14 cellular contexts compared by ENCODE assay signal in genomic region chr11:65983589-65983987, GRCh38. TPM values are rescaled to one million over a fixed set of nuclear protein-coding genes. Genes with fewer than 3 reads are reported as not detected.
DNase-seq lines count a peak whose midpoint lies in the region; FAIRE-seq and TF ChIP-seq lines count a peak whose summit lies in the region.
"Had no signal": no experiment of that assay in that cellular context is flagged by ENCODE, and none has a peak within 500 bp of the region (broad histone marks: within the 10 kb centered on the region; RNA-seq: fewer than 3 reads in every experiment).

No MANE protein-coding gene starts in this region.

- no peaks in the 10 kb centered on the region for H3K9me3 Mint-ChIP-seq in chondrocyte (ENCODE audit: low read depth)
- H3K9me3 Mint-ChIP-seq: CD8-positive, alpha-beta memory T cell had no signal

- H3K9me3 ChIP-seq in colonic mucosa: no peaks in the 10 kb centered on the region
- no peaks in the 10 kb centered on the region for H3K9me3 ChIP-seq in tibial nerve

- H3K4me1 Mint-ChIP-seq in chondrocyte (ENCODE audit: low read depth): peaks cover 8% of the 10 kb centered on the region
- H3K4me1 Mint-ChIP-seq: CD8-positive, alpha-beta memory T cell had no signal

- H3K36me3 ChIP-seq in colonic mucosa (no peaks in the 10 kb centered on the region), tibial nerve (peaks cover 0 to 29% (median 3%) of the 10 kb centered on the region in 3 donors)

- 79% methylated on average over 5 of the region's 5 CpGs for WGBS in tibial nerve, 2 donors

- H3K27ac Mint-ChIP-seq in chondrocyte (ENCODE audit: unreplicated experiment): no peak overlapping the region

- no peak for TF ChIP-seq EP300 in tibial nerve (IDR thresholded peaks at IDR 0.05)

- intact Hi-C loops in posterior vena cava (cut with DNase I): no loop called here
- intact Hi-C loops in colonic mucosa (cut with DNase I): no loop called here

- no peaks in the 10 kb centered on the region for H3K27me3 ChIP-seq in colonic mucosa
- H3K27me3 ChIP-seq in tibial nerve: no peaks in the 10 kb centered on the region

- TF ChIP-seq POLR2A in tibial nerve (IDR thresholded peaks at IDR 0.05): no peak

- peaks cover 7% of the 10 kb centered on the region for H3K36me3 Mint-ChIP-seq in chondrocyte (ENCODE audit: low read depth)

- no peak for TF ChIP-seq CTCF in chondrocyte (IDR thresholded peaks at IDR 0.05)
- no peak for TF ChIP-seq CTCF in colonic mucosa (IDR thresholded peaks at IDR 0.05)
- no peak for TF ChIP-seq CTCF in tibial nerve (IDR thresholded peaks at IDR 0.05)

- H3K4me1 ChIP-seq in colonic mucosa (no peaks in the 10 kb centered on the region), tibial nerve (no peaks in the 10 kb centered on the region)

- DNase-seq in HTR-8/SVneo (ENCODE audit: insufficient read length, low spot score): no peak
- peak; percentile 49 for DNase-seq in chondrocyte (ENCODE audit: low spot score)
- DNase-seq in posterior vena cava (ENCODE audit: low spot score): peak; percentile 58
- no peak for DNase-seq in colonic mucosa
- no peak for DNase-seq in DMS79 treated with DMSO at 0.1 percent for 48 hours (lab: John Stamatoyannopoulos, UW)
- no peak for DNase-seq in tibial nerve (ENCODE audit: low spot score in 2 of 2)
- DNase-seq: CD8-positive, alpha-beta memory T cell; DMS53; GM23248 had no signal

- H3K9ac ChIP-seq in colonic mucosa (ENCODE audit: low read depth in 2 of 2, low read length in 2 of 2): no peak overlapping the region
- H3K9ac ChIP-seq: GM23248 had no signal

- FAIRE-seq in HTR-8/SVneo (lab: Jason Lieb, UNC): peak; percentile 87
- FAIRE-seq: GM18507, H54 had no signal

- no peaks in the 10 kb centered on the region for H3K27me3 Mint-ChIP-seq in chondrocyte (ENCODE audit: low read depth)
- H3K27me3 Mint-ChIP-seq: CD8-positive, alpha-beta memory T cell had no signal

- no peak overlapping the region for H3K4me3 Mint-ChIP-seq in chondrocyte (ENCODE audit: unreplicated experiment)
- H3K4me3 Mint-ChIP-seq: CD8-positive, alpha-beta memory T cell had no signal

- H3K4me3 ChIP-seq in colonic mucosa (no peak overlapping the region), tibial nerve (no peak overlapping the region)
- H3K4me3 ChIP-seq: GM23248 had no signal

- no peak overlapping the region for H3K27ac ChIP-seq in colonic mucosa
- no peak overlapping the region for H3K27ac ChIP-seq in tibial nerve
- H3K27ac ChIP-seq: GM23248 had no signal

RNA-seq across cellular contexts. Expression of gene EIF1AD, which starts 18.4 kb away (rescaled TPM):
- total RNA-seq in chondrocyte: 30.6 to 36.6 TPM (median 34.0 TPM) in 3 replicates
- total RNA-seq in posterior vena cava: 10 to 100 TPM; 24.8 to 24.9 TPM
- 10 to 100 TPM; 27.8 to 32.8 TPM for total RNA-seq in colonic mucosa
- 10 to 100 TPM; 27.0 to 40.6 (median 29.5) TPM for total RNA-seq in tibial nerve

RNA-seq across cellular contexts. Expression of gene BANF1, which starts 18.7 kb away (rescaled TPM):
- total RNA-seq in chondrocyte (178 to 243 TPM (median 187 TPM) in 3 replicates), posterior vena cava (100 to 1,000 TPM; 115 to 119 TPM), colonic mucosa (100 to 1,000 TPM; 128 to 231 TPM), tibial nerve (10 to 100 TPM; 23.9 to 68.9 (median 51.0) TPM)

RNA-seq across cellular contexts. Expression of gene SART1, which starts 22.1 kb away (rescaled TPM):
- total RNA-seq in chondrocyte (30.3 to 37.3 TPM (median 34.4 TPM) in 3 replicates), posterior vena cava (10 to 100 TPM; 41.1 to 46.2 TPM), colonic mucosa (10 to 100 TPM; 40.0 to 50.9 TPM), tibial nerve (10 to 100 TPM; 49.6 to 73.7 (median 62.3) TPM)

RNA-seq across cellular contexts. Expression of gene CST6, which starts 28.2 kb away (rescaled TPM):
- total RNA-seq in chondrocyte (not detected in 3 replicates), posterior vena cava (under 1 TPM in 1 of 2 donors, not detected in 1; 0.56 TPM), colonic mucosa (not detected), tibial nerve (1 to 10 TPM in 1 of 4 donors, not detected in 3; 1.2 TPM)
- total RNA-seq: CD8-positive, alpha-beta memory T cell; Daoy had no signal

RNA-seq across cellular contexts. Expression of gene TSGA10IP, which starts 38.3 kb away (rescaled TPM):
- total RNA-seq in chondrocyte (not detected in 3 replicates), posterior vena cava (not detected), colonic mucosa (not detected), tibial nerve (not detected)
- total RNA-seq: A673; CD8-positive, alpha-beta memory T cell; Daoy; GM23248; HT-29 had no signal

Comparison
In these comparisons a context has a peak if more than half of its experiments do, and no peak if none do; other contexts are left out.
1. DNase-seq: peak in chondrocyte (single experiment) and posterior vena cava (single experiment); none in HTR-8/SVneo (single experiment), colonic mucosa (single experiment), DMS79 treated with DMSO at 0.1 percent for 48 hours (single experiment) and tibial nerve (0 of 2).